ENCODE assay signal across 15 cellular contexts in the genomic region with DNA sequence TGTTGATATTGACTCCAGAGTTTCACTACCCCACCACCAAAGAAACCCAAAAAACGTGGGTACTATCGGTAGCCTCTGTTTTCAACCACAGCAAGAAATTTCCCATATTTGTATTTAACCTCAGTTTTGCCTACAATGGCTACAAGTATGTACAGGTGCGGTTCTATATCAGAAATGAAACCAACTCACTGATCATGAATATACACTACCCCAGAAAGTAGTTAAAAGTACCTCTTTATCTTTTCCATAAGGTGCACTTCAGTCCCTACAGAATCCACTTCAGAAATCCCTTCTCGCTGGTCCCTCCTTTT.
DNase-seq lines count a peak whose midpoint lies in the region; ATAC-seq, FAIRE-seq and TF ChIP-seq lines count a peak whose summit lies in the region.
"Had no signal": no experiment of that assay in that cellular context is flagged by ENCODE, and none has a peak within 500 bp of the region (broad histone marks: within the 10 kb centered on the region; RNA-seq: fewer than 3 reads in every experiment).

No MANE protein-coding gene starts in this region.

- no peak for FAIRE-seq in pancreas (lab: Jason Lieb, UNC)
- FAIRE-seq: colon, H1 had no signal

- H3K27me3 ChIP-seq in WERI-Rb-1 (ENCODE audit: insufficient read depth, low read depth, severe bottlenecking) (no peaks in the 10 kb centered on the region), pancreas (no peaks in the 10 kb centered on the region)
- H3K27me3 ChIP-seq: adrenal gland, right lobe of liver, stomach had no signal

- H3K36me3 ChIP-seq in WERI-Rb-1: no peaks in the 10 kb centered on the region
- no peaks in the 10 kb centered on the region for H3K36me3 ChIP-seq in pancreas
- H3K36me3 ChIP-seq: adrenal gland, right lobe of liver, stomach had no signal

- no peaks in the 10 kb centered on the region for H3K4me1 ChIP-seq in pancreas
- H3K4me1 ChIP-seq: adrenal gland, right lobe of liver had no signal

- H3K4me1 Mint-ChIP-seq in T-helper 2 cell treated with Interferon-gamma antibody and Interleukin-4, amounts not matched to agents 5 μg/mL and 100 μg/mL, for 36 hours (ENCODE audit: low read depth): no peaks in the 10 kb centered on the region
- H3K4me1 Mint-ChIP-seq: naive thymus-derived CD8-positive, alpha-beta T cell had no signal

- no peak overlapping the region for H3K4me3 Mint-ChIP-seq in T-helper 2 cell treated with Interferon-gamma antibody and Interleukin-4, amounts not matched to agents 5 μg/mL and 100 μg/mL, for 36 hours
- H3K4me3 Mint-ChIP-seq: naive thymus-derived CD8-positive, alpha-beta T cell had no signal

- no peak overlapping the region for H3K27ac Mint-ChIP-seq in T-helper 2 cell treated with Interferon-gamma antibody and Interleukin-4, amounts not matched to agents 5 μg/mL and 100 μg/mL, for 36 hours
- H3K27ac Mint-ChIP-seq: naive thymus-derived CD8-positive, alpha-beta T cell had no signal

- WGBS in pancreas, 2 donors: 88 to 91% methylated on average over 4 of the region's 4 CpGs

- H3K9me3 ChIP-seq in WERI-Rb-1 (ENCODE audit: severe bottlenecking) (no peaks in the 10 kb centered on the region), pancreas (no peaks in the 10 kb centered on the region)
- H3K9me3 ChIP-seq: adrenal gland, right lobe of liver, stomach had no signal

- no peaks in the 10 kb centered on the region for H3K36me3 Mint-ChIP-seq in T-helper 2 cell treated with Interferon-gamma antibody and Interleukin-4, amounts not matched to agents 5 μg/mL and 100 μg/mL, for 36 hours (ENCODE audit: low read depth)

- TF ChIP-seq CTCF in WERI-Rb-1 (IDR thresholded peaks at IDR 0.05; ENCODE audit: low read depth, low read length) (no peak), pancreas (IDR thresholded peaks at IDR 0.05) (no peak)

- H3K9me3 Mint-ChIP-seq in T-helper 2 cell treated with Interferon-gamma antibody and Interleukin-4, amounts not matched to agents 5 μg/mL and 100 μg/mL, for 36 hours: no peaks in the 10 kb centered on the region
- H3K9me3 Mint-ChIP-seq: naive thymus-derived CD8-positive, alpha-beta T cell had no signal

- no peaks in the 10 kb centered on the region for H3K27me3 Mint-ChIP-seq in T-helper 2 cell treated with Interferon-gamma antibody and Interleukin-4, amounts not matched to agents 5 μg/mL and 100 μg/mL, for 36 hours (ENCODE audit: low read depth)
- H3K27me3 Mint-ChIP-seq: naive thymus-derived CD8-positive, alpha-beta T cell had no signal

- no peak for DNase-seq in WERI-Rb-1
- DNase-seq in T-helper 2 cell treated with Interferon-gamma antibody and Interleukin-4, amounts not matched to agents 5 μg/mL and 100 μg/mL, for 36 hours (ENCODE audit: low spot score): no peak
- no peak for DNase-seq in pancreas
- DNase-seq in putamen (ENCODE audit: low spot score): no peak
- no peak for DNase-seq in NCI-H187 treated with DMSO at 0.1 percent for 48 hours (lab: John Stamatoyannopoulos, UW)
- DNase-seq: adrenal gland; left ventricle myocardium superior; naive thymus-derived CD8-positive, alpha-beta T cell; right lobe of liver; stomach had no signal

- H3K4me3 ChIP-seq in WERI-Rb-1 (ENCODE audit: low read depth, low read length): no peak overlapping the region
- no peak overlapping the region for H3K4me3 ChIP-seq in pancreas
- H3K4me3 ChIP-seq: adrenal gland, right lobe of liver, stomach had no signal

- peak; percentile 66 for ATAC-seq in GM18870 (IDR thresholded peaks at IDR 0.05; ENCODE audit: unreplicated experiment)
- peak; percentile 71 for ATAC-seq in GM21576 (IDR thresholded peaks at IDR 0.05; ENCODE audit: unreplicated experiment)
- peak; percentile 75 for ATAC-seq in HG03066 (IDR thresholded peaks at IDR 0.05; ENCODE audit: low read depth, unreplicated experiment)
- no peak for ATAC-seq in pancreas
- ATAC-seq: left ventricle myocardium superior; naive thymus-derived CD8-positive, alpha-beta T cell; right lobe of liver had no signal

- peak overlapping the region; percentile 72; the same call in 1 of the 2 replicates for H3K27ac ChIP-seq in WERI-Rb-1
- no peak overlapping the region for H3K27ac ChIP-seq in pancreas
- H3K27ac ChIP-seq: adrenal gland, right lobe of liver had no signal

- intact Hi-C loops in pancreas (cut with DNase I): no loop called here

Comparison
In these comparisons a context has a peak if more than half of its experiments do, and no peak if none do; other contexts are left out.
1. ATAC-seq: peak in GM18870 (single experiment), GM21576 (single experiment) and HG03066 (single experiment); none in pancreas (0 of 4).